ENCODE assay signal across 8 cellular contexts in genomic region chr6:30913721-30914075, GRCh38. TPM values are rescaled to one million over a fixed set of nuclear protein-coding genes. Genes with fewer than 3 reads are reported as not detected.
DNase-seq lines count a peak whose midpoint lies in the region; ATAC-seq and TF ChIP-seq lines count a peak whose summit lies in the region.

No MANE protein-coding gene starts in this region.

- DNase-seq in Peyer's patch (no peak), fibroblast of villous mesenchyme (ENCODE audit: low read depth) (no peak), renal cortical epithelial cell (ENCODE audit: low read depth) (peak; percentile 4), cerebellum (ENCODE audit: low spot score) (no peak), EL (no peak)
- DNase-seq in effector CD8-positive, alpha-beta T cell (lab: John Stamatoyannopoulos, UW): no peak

- peak overlapping the region; percentile 69 to 94 (median 90) for H3K27ac ChIP-seq in Peyer's patch

- H3K4me3 ChIP-seq in Peyer's patch (peak overlapping the region; percentile 47 to 82 (median 75)), fibroblast of villous mesenchyme (ENCODE audit: low read depth, low read length) (peak overlapping the region; percentile 48)

- TF ChIP-seq CTCF in Peyer's patch (IDR thresholded peaks at IDR 0.05) (no peak), fibroblast of villous mesenchyme (IDR thresholded peaks at IDR 0.05; ENCODE audit: insufficient read depth, low read depth, low read length) (no peak)

- peaks cover 0 to 30% (median 0%) of the 10 kb centered on the region in 3 donors for H3K36me3 ChIP-seq in Peyer's patch

- no peaks in the 10 kb centered on the region for H3K27me3 ChIP-seq in Peyer's patch

- no peak for TF ChIP-seq POLR2A in Peyer's patch (IDR thresholded peaks at IDR 0.05)

- ATAC-seq in GM19455 (IDR thresholded peaks at IDR 0.05; ENCODE audit: unreplicated experiment) (peak; percentile 36), GM19324 (IDR thresholded peaks at IDR 0.05; ENCODE audit: low FRiP score, unreplicated experiment) (no peak)

- H3K4me1 ChIP-seq in Peyer's patch: peaks cover 3 to 24% (median 12%) of the 10 kb centered on the region in 4 donors

- H3K9me3 ChIP-seq in Peyer's patch: no peaks in the 10 kb centered on the region

RNA-seq across cellular contexts. Expression of gene VARS2, which starts 0.3 kb away (rescaled TPM):
- total RNA-seq in Peyer's patch: 10 to 100 TPM; 24.2 to 40.0 (median 31.1) TPM
- total RNA-seq in fibroblast of villous mesenchyme: 15.1 and 17.3 TPM in 2 replicates
- total RNA-seq in renal cortical epithelial cell: 47.5 and 144 TPM in 2 replicates
- total RNA-seq in cerebellum: 49.5 TPM

RNA-seq across cellular contexts. Expression of gene GTF2H4, which starts 5.7 kb away (rescaled TPM):
- 10 to 100 TPM; 10.7 to 21.3 (median 17.0) TPM for total RNA-seq in Peyer's patch
- total RNA-seq in fibroblast of villous mesenchyme: 9.3 and 14.7 TPM in 2 replicates
- 17.2 and 24.2 TPM in 2 replicates for total RNA-seq in renal cortical epithelial cell
- total RNA-seq in cerebellum: 39.6 TPM

RNA-seq across cellular contexts. Expression of gene SFTA2, which starts 18.3 kb away (rescaled TPM):
- total RNA-seq in Peyer's patch: not detected
- total RNA-seq in fibroblast of villous mesenchyme: not detected in 2 replicates
- total RNA-seq in renal cortical epithelial cell: 1.9 TPM in 1 of 2 replicates, not detected in the other
- total RNA-seq in cerebellum: not detected

RNA-seq across cellular contexts. Expression of gene MUCL3, which starts 27.1 kb away (rescaled TPM):
- total RNA-seq in Peyer's patch (under 1 TPM in 1 of 4 donors, not detected in 3; 0.18 TPM), fibroblast of villous mesenchyme (not detected in 2 replicates), renal cortical epithelial cell (0.17 TPM in 1 of 2 replicates, not detected in the other), cerebellum (not detected)

RNA-seq across cellular contexts. Expression of gene DDR1, which starts 29.4 kb away (rescaled TPM):
- total RNA-seq in Peyer's patch (100 to 1,000 TPM in 3 of 4 donors, 10 to 100 TPM in 1; 70.1 to 166 (median 143) TPM), fibroblast of villous mesenchyme (19.3 and 32.4 TPM in 2 replicates), renal cortical epithelial cell (165 and 197 TPM in 2 replicates), cerebellum (139 TPM)
